In genomic region chr7:157010588-157011332, GRCh38 we compare ENCODE assay signal across 1 cellular context.
TF ChIP-seq lines count a peak whose summit lies in the region.

TSS of gene MNX1 (minus strand) at chr7:157010663. CDS start at chr7:157010350, 313 bp downstream.

TF ChIP-seq in HepG2, 621 proteins besides CTCF, POLR2A, EP300 and RAD21 (continued from another document and continues in another):
- TF ChIP-seq SOX5 (CRISPR knock-in tag; IDR thresholded peaks at IDR 0.05; ENCODE audit: borderline replicate concordance) (no peak), SRF (IDR thresholded peaks at IDR 0.05; ENCODE audit: low read depth, low read length) (no peak), MBD4 (IDR thresholded peaks at IDR 0.05; ENCODE audit: borderline replicate concordance, low read length) (no peak), MXD3 (CRISPR knock-in tag; IDR thresholded peaks at IDR 0.05) (no peak), RFX3 (CRISPR knock-in tag; IDR thresholded peaks at IDR 0.05) (no peak), ZNF766 (CRISPR knock-in tag; IDR thresholded peaks at IDR 0.05; ENCODE audit: borderline replicate concordance) (0 out of 2 replicates have a peak, but pooled peaks have one; percentile 32), ZBTB21 (CRISPR knock-in tag; IDR thresholded peaks at IDR 0.05) (no peak), GTF3A (CRISPR knock-in tag; conservative IDR thresholded peaks at IDR 0.05) (no peak), HNRNPLL (IDR thresholded peaks at IDR 0.05; ENCODE audit: low read depth, low read length, poor library complexity, severe bottlenecking) (peak; percentile 56), TFDP2 (CRISPR knock-in tag; IDR thresholded peaks at IDR 0.05) (no peak), BCLAF1 (IDR thresholded peaks at IDR 0.05) (no peak), ZNF879 (CRISPR knock-in tag; IDR thresholded peaks at IDR 0.05) (no peak), PRDM15 (CRISPR knock-in tag; IDR thresholded peaks at IDR 0.05) (peak; percentile 63; the same call in 1 of the 2 replicates), ZNF614 (CRISPR knock-in tag; IDR thresholded peaks at IDR 0.05; ENCODE audit: borderline replicate concordance) (no peak), ZFYVE20 (CRISPR knock-in tag; IDR thresholded peaks at IDR 0.05; ENCODE audit: borderline replicate concordance, low read depth) (peak; percentile 52; the same call in 1 of the 2 replicates), CSRNP1 (CRISPR knock-in tag; IDR thresholded peaks at IDR 0.05) (0 out of 2 replicates have a peak, but pooled peaks have one; percentile 25), ZNF547 (CRISPR knock-in tag; IDR thresholded peaks at IDR 0.05) (no peak), ZNF569 (CRISPR knock-in tag; IDR thresholded peaks at IDR 0.05; ENCODE audit: borderline replicate concordance) (no peak), ZNF230 (CRISPR knock-in tag; IDR thresholded peaks at IDR 0.05) (no peak; the same call in 1 of the 2 replicates), THAP7 (CRISPR knock-in tag; IDR thresholded peaks at IDR 0.05) (peak; percentile 35; the same call in 1 of the 2 replicates), ZNF274 (CRISPR knock-in tag; IDR thresholded peaks at IDR 0.05) (no peak), ZBTB33 (CRISPR knock-in tag; IDR thresholded peaks at IDR 0.05) (no peak), ZBED4 (CRISPR knock-in tag; IDR thresholded peaks at IDR 0.05; ENCODE audit: borderline replicate concordance) (no peak), U2AF1 (optimal IDR thresholded peaks at IDR 0.05; ENCODE audit: low read depth, low read length) (no peak), NFYB (CRISPR knock-in tag; IDR thresholded peaks at IDR 0.05) (peak; percentile 73), ZNF224 (CRISPR knock-in tag; IDR thresholded peaks at IDR 0.05) (no peak), ZNF646 (CRISPR knock-in tag; IDR thresholded peaks at IDR 0.05) (no peak), NFIC (IDR thresholded peaks at IDR 0.05; ENCODE audit: low read length) (no peak), ZFP1 (CRISPR knock-in tag; IDR thresholded peaks at IDR 0.05) (no peak)
